ENCODE assay signal across 8 cellular contexts in genomic region chr3:48897401-48898376, GRCh38. TPM values are rescaled to one million over a fixed set of nuclear protein-coding genes. Genes with fewer than 3 reads are reported as not detected.
DNase-seq lines count a peak whose midpoint lies in the region; ATAC-seq and TF ChIP-seq lines count a peak whose summit lies in the region.

No MANE protein-coding gene starts in this region.

- no peaks in the 10 kb centered on the region for H3K9me3 Mint-ChIP-seq in activated CD4-positive, alpha-beta T cell treated with anti-CD3 and anti-CD28 coated beads, Interleukin-2, amount 10 ng/mL, durations not matched to agents 7 days and 5 days
- H3K9me3 Mint-ChIP-seq in natural killer cell: no peaks in the 10 kb centered on the region

- peak overlapping the region; percentile 87 for H3K4me2 ChIP-seq in OCI-LY7 (ENCODE audit: low read length)

- H3K9me3 ChIP-seq in OCI-LY7 (ENCODE audit: low read length): no peaks in the 10 kb centered on the region
- no peaks in the 10 kb centered on the region for H3K9me3 ChIP-seq in endocrine pancreas (ENCODE audit: control insufficient read depth, low read length)

- intact Hi-C loops in OCI-LY7 (cut with micrococcal nuclease; ENCODE audit: unreplicated experiment): loop anchor here (1.0 kb wide), 1 partner anchor 21 kb away; the partner anchor contains the start of gene ARIH2
- intact Hi-C loops in natural killer cell (cut with micrococcal nuclease): loop anchor here (1.0 to 5.0 kb wide), 3 partner anchors 29 to 85 kb away; partner anchors contain the start of gene PRKAR2A

- no peaks in the 10 kb centered on the region for H4K20me1 ChIP-seq in OCI-LY7 (ENCODE audit: insufficient read depth, low read length)

- H3K27ac Mint-ChIP-seq in activated CD4-positive, alpha-beta T cell treated with anti-CD3 and anti-CD28 coated beads, Interleukin-2, amount 10 ng/mL, durations not matched to agents 7 days and 5 days: peak overlapping the region; percentile 97
- H3K27ac Mint-ChIP-seq in natural killer cell: peak overlapping the region; percentile 86 to 88

- H3K27me3 Mint-ChIP-seq in activated CD4-positive, alpha-beta T cell treated with anti-CD3 and anti-CD28 coated beads, Interleukin-2, amount 10 ng/mL, durations not matched to agents 7 days and 5 days: no peaks in the 10 kb centered on the region
- H3K27me3 Mint-ChIP-seq in natural killer cell (ENCODE audit: low read depth in 2 of 2): no peaks in the 10 kb centered on the region

- peak; percentile 13 for DNase-seq in activated CD4-positive, alpha-beta T cell treated with anti-CD3 and anti-CD28 coated beads, Interleukin-2, amount 10 ng/mL, durations not matched to agents 7 days and 5 days
- no peak for DNase-seq in activated CD4-positive, alpha-beta T cell treated with anti-CD3 and anti-CD28 coated beads for 1 hour
- DNase-seq in OCI-LY7 (ENCODE audit: low spot score) (peak; percentile 21), natural killer cell (peak; percentile 18), occipital lobe (lab: John Stamatoyannopoulos, UW) (no peak), H4 (ENCODE audit: low spot score) (no peak), iPS-NIHi7 (ENCODE audit: extremely low spot score) (no peak)

- ATAC-seq in natural killer cell: no peak

- H3K9me2 ChIP-seq in OCI-LY7 (ENCODE audit: insufficient read depth, low read length): no peaks in the 10 kb centered on the region

- peaks cover 8% of the 10 kb centered on the region for H3K36me3 Mint-ChIP-seq in activated CD4-positive, alpha-beta T cell treated with anti-CD3 and anti-CD28 coated beads, Interleukin-2, amount 10 ng/mL, durations not matched to agents 7 days and 5 days (ENCODE audit: low read depth)
- H3K36me3 Mint-ChIP-seq in natural killer cell: no peaks in the 10 kb centered on the region

- BruUV-seq in OCI-LY7 (replicated peaks; lab: Mats Ljungman, UMichigan): no TSS peak

- H3K4me1 Mint-ChIP-seq in activated CD4-positive, alpha-beta T cell treated with anti-CD3 and anti-CD28 coated beads, Interleukin-2, amount 10 ng/mL, durations not matched to agents 7 days and 5 days: peaks cover 51% of the 10 kb centered on the region
- peaks cover 43 to 51% of the 10 kb centered on the region in 2 donors for H3K4me1 Mint-ChIP-seq in natural killer cell

- no peaks in the 10 kb centered on the region for H3K27me3 ChIP-seq in endocrine pancreas (ENCODE audit: control insufficient read depth, insufficient read depth, low read length)

- H3K4me1 ChIP-seq in OCI-LY7 (ENCODE audit: insufficient read depth, low read length, poor library complexity, severe bottlenecking) (peaks cover 27% of the 10 kb centered on the region), endocrine pancreas (ENCODE audit: control insufficient read depth, insufficient read depth, low read length) (no peaks in the 10 kb centered on the region)

- peak overlapping the region; percentile 89 for H2AFZ ChIP-seq in OCI-LY7 (ENCODE audit: low read length)

- peak; percentile 34; the same call in 1 of the 2 replicates for TF ChIP-seq CTCF in OCI-LY7 (conservative IDR thresholded peaks at IDR 0.05; ENCODE audit: low read length)
- no peak for TF ChIP-seq CTCF in natural killer cell (IDR thresholded peaks at IDR 0.05)

- peak overlapping the region; percentile 62 for H3K9ac ChIP-seq in endocrine pancreas (ENCODE audit: control insufficient read depth, insufficient read depth, low read length)

- H3K4me3 ChIP-seq in OCI-LY7 (ENCODE audit: low read depth, low read length, poor library complexity, severe bottlenecking): peak overlapping the region; percentile 85
- H3K4me3 ChIP-seq in endocrine pancreas (ENCODE audit: control insufficient read depth, insufficient read depth, low read length): peak overlapping the region; percentile 54

- peak overlapping the region; percentile 97 for H3K4me3 Mint-ChIP-seq in activated CD4-positive, alpha-beta T cell treated with anti-CD3 and anti-CD28 coated beads, Interleukin-2, amount 10 ng/mL, durations not matched to agents 7 days and 5 days
- peak overlapping the region; percentile 95 for H3K4me3 Mint-ChIP-seq in natural killer cell

- H3K36me3 ChIP-seq in OCI-LY7 (ENCODE audit: insufficient read depth, low read length) (no peaks in the 10 kb centered on the region), endocrine pancreas (ENCODE audit: control insufficient read depth, insufficient read depth, low read length) (no peaks in the 10 kb centered on the region)

- CTCF ChIA-PET in activated CD4-positive, alpha-beta T cell treated with anti-CD3 and anti-CD28 coated beads, Interleukin-2, amount 10 ng/mL, durations not matched to agents 7 days and 5 days (lab: Charles Lee): interaction anchor here (0.5 to 1.7 kb wide), 9 partner anchors 10 to 90 kb away, joined by 3 to 11 read pairs (median 3); partner anchors contain the start of gene ARIH2
- CTCF ChIA-PET in OCI-LY7 (lab: Charles Lee; ENCODE audit: unreplicated experiment): interaction anchor here (0.8 to 1.0 kb wide), 2 partner anchors 16 to 22 kb away, joined by 3 read pairs; no protein-coding TSS in a partner anchor

- peak overlapping the region; percentile 7 for H3K27ac ChIP-seq in OCI-LY7 (ENCODE audit: low read depth, low read length, poor library complexity, severe bottlenecking)

- POLR2A ChIA-PET in activated CD4-positive, alpha-beta T cell treated with anti-CD3 and anti-CD28 coated beads, Interleukin-2, amount 10 ng/mL, durations not matched to agents 7 days and 5 days (lab: Charles Lee): interaction anchor here (1.0 to 1.5 kb wide), 2 partner anchors 18 to 51 kb away, joined by 3 to 4 read pairs; partner anchors contain the start of gene PRKAR2A
- POLR2A ChIA-PET in OCI-LY7 (lab: Charles Lee): interaction anchor here (0.5 to 2.3 kb wide), 9 partner anchors 11 to 52 kb away, joined by 3 to 10 read pairs (median 5); no protein-coding TSS in a partner anchor

- no peaks in the 10 kb centered on the region; the same call in 1 of the 2 replicates for H3K79me2 ChIP-seq in OCI-LY7 (ENCODE audit: insufficient read depth, low read depth, low read length)

RNA-seq across cellular contexts. Expression of gene SLC25A20, which starts 1.0 kb away (rescaled TPM):
- total RNA-seq in activated CD4-positive, alpha-beta T cell treated with anti-CD3 and anti-CD28 coated beads, Interleukin-2, amount 10 ng/mL, durations not matched to agents 7 days and 5 days: 10 to 100 TPM; 35.2 to 40.6 TPM
- 20.9 and 21.3 TPM in 2 replicates for total RNA-seq in OCI-LY7 (2014; rRNA removed; shearing (Covaris generic))
- total RNA-seq in OCI-LY7 (2022) (19.1 and 20.1 TPM in 2 replicates), natural killer cell (10 to 100 TPM; 29.5 to 64.0 (median 48.3) TPM), occipital lobe (10.3 TPM)
- total RNA-seq in H4 (2014; rRNA removed; shearing (Covaris generic)): 11.1 and 15.5 TPM in 2 replicates

RNA-seq across cellular contexts. Expression of gene ARIH2, which starts 21.0 kb away (rescaled TPM):
- 10 to 100 TPM; 91.0 to 95.0 TPM for total RNA-seq in activated CD4-positive, alpha-beta T cell treated with anti-CD3 and anti-CD28 coated beads, Interleukin-2, amount 10 ng/mL, durations not matched to agents 7 days and 5 days
- 121 and 124 TPM in 2 replicates for total RNA-seq in OCI-LY7 (2014; rRNA removed; shearing (Covaris generic))
- total RNA-seq in OCI-LY7 (2022) (113 and 131 TPM in 2 replicates), natural killer cell (100 to 1,000 TPM; 239 to 291 (median 243) TPM), occipital lobe (82.0 TPM)
- total RNA-seq in H4 (2014; rRNA removed; shearing (Covaris generic)): 62.7 and 82.2 TPM in 2 replicates

RNA-seq across cellular contexts. Expression of gene PRKAR2A, which starts 50.0 kb away (rescaled TPM):
- 10 to 100 TPM; 26.4 to 27.2 TPM for total RNA-seq in activated CD4-positive, alpha-beta T cell treated with anti-CD3 and anti-CD28 coated beads, Interleukin-2, amount 10 ng/mL, durations not matched to agents 7 days and 5 days
- 13.8 and 16.0 TPM in 2 replicates for total RNA-seq in OCI-LY7 (2014; rRNA removed; shearing (Covaris generic))
- total RNA-seq in OCI-LY7 (2022) (19.6 and 22.4 TPM in 2 replicates), natural killer cell (10 to 100 TPM; 40.5 to 43.5 (median 42.7) TPM), occipital lobe (29.2 TPM)
- 10.0 and 10.2 TPM in 2 replicates for total RNA-seq in H4 (2014; rRNA removed; shearing (Covaris generic))

Comparison
In these comparisons a context has a peak if more than half of its experiments do, and no peak if none do; other contexts are left out.
1. DNase-seq: peak in activated CD4-positive, alpha-beta T cell treated with anti-CD3 and anti-CD28 coated beads, Interleukin-2, amount 10 ng/mL, durations not matched to agents 7 days and 5 days (single experiment), OCI-LY7 (single experiment) and natural killer cell (single experiment); none in activated CD4-positive, alpha-beta T cell treated with anti-CD3 and anti-CD28 coated beads for 1 hour (single experiment), occipital lobe (single experiment), H4 (single experiment) and iPS-NIHi7 (single experiment).